ENCODE assay signal across 19 cellular contexts in genomic region chr6:11279213-11279780, GRCh38. TPM values are rescaled to one million over a fixed set of nuclear protein-coding genes. Genes with fewer than 3 reads are reported as not detected.
DNase-seq lines count a peak whose midpoint lies in the region; ATAC-seq, FAIRE-seq and TF ChIP-seq lines count a peak whose summit lies in the region.
"Had no signal": no experiment of that assay in that cellular context is flagged by ENCODE, and none has a peak within 500 bp of the region (broad histone marks: within the 10 kb centered on the region; RNA-seq: fewer than 3 reads in every experiment).

No MANE protein-coding gene starts in this region.

- no peaks in the 10 kb centered on the region for H3K79me1 ChIP-seq in neuronal stem cell (ENCODE audit: low read depth, low read length)

- H4K91ac ChIP-seq in neuronal stem cell (ENCODE audit: low read depth, low read length, poor library complexity), result no peak overlapping the region

- H3K4me3 ChIP-seq in GM12878 (no peak overlapping the region), neuronal stem cell (ENCODE audit: low read length in 2 of 2) (no peak overlapping the region), tibial nerve (peak overlapping the region in 1 of 4 donors; percentile 7)
- H3K4me3 ChIP-seq: right atrium auricular region, vagina had no signal

- peak overlapping the region; percentile 51 for H2BK12ac ChIP-seq in neuronal stem cell (ENCODE audit: low read length)

- intact Hi-C loops in GM12878 (cut with micrococcal nuclease; ENCODE audit: unreplicated experiment), result loop anchor here (5.0 kb wide), 2 partner anchors 43 to 107 kb away; no protein-coding TSS in a partner anchor

- TF ChIP-seq EP300 in GM12878 (IDR thresholded peaks at IDR 0.05; ENCODE audit: borderline replicate concordance in 1 of 2, control insufficient read depth in 1 of 2, low read depth in 2 of 2, low read length in 2 of 2) (no peak), tibial nerve (IDR thresholded peaks at IDR 0.05) (peak; percentile 52 to 86)

- SMC1A ChIA-PET in GM12878 (lab: Charles Lee; ENCODE audit: uncharacterized antibody, unreplicated experiment), result interaction anchor here (0.9 to 7.2 kb wide), 26 partner anchors 11 to 236 kb away, joined by 3 to 112 read pairs (median 9); partner anchors contain the start of gene NEDD9

- H3K4me1 ChIP-seq in GM12878 (ENCODE audit: control insufficient read depth, insufficient read depth, low read length), result peaks cover 46% of the 10 kb centered on the region
- H3K4me1 ChIP-seq in neuronal stem cell (ENCODE audit: control insufficient read depth in 2 of 2, insufficient read depth in 1 of 2, low read depth in 1 of 2, low read length in 2 of 2), result peaks cover 21 to 27% of the 10 kb centered on the region in 2 donors
- H3K4me1 ChIP-seq in tibial nerve, result peaks cover 0 to 45% (median 25%) of the 10 kb centered on the region in 4 donors
- H3K4me1 ChIP-seq: BE2C had no signal

- H3K79me2 ChIP-seq in GM12878 (ENCODE audit: control insufficient read depth, insufficient read depth, low read length), result no peaks in the 10 kb centered on the region; the same call in none of the 2 replicates

- peak; percentile 24 for DNase-seq in G401 (ENCODE audit: low spot score)
- no peak for DNase-seq in GM12878 (ENCODE audit: low read depth, low spot score)
- no peak for DNase-seq in neuronal stem cell (ENCODE audit: low spot score)
- peak; percentile 70 to 76 for DNase-seq in tibial nerve (ENCODE audit: low spot score in 2 of 2)
- DNase-seq in RKO (ENCODE audit: low spot score), result no peak
- no peak for DNase-seq in D341Med (ENCODE audit: low spot score)
- no peak for DNase-seq in HT-29 (ENCODE audit: low spot score)
- DNase-seq: activated CD4-positive, alpha-beta T cell treated with anti-CD3 and anti-CD28 coated beads, Interleukin-2, amount 10 ng/mL, durations not matched to agents 7 days and 5 days; activated naive CD4-positive, alpha-beta T cell; activated T-cell treated with anti-CD3 and anti-CD28 coated beads for 4 hours; BE2C; DMS 273 treated with DMSO at 0.1 percent for 48 hours; endodermal cell; foreskin melanocyte; NCI-H1694; nephron progenitor cell; SW 1271 had no signal

- no peak overlapping the region for H3K23ac ChIP-seq in neuronal stem cell (ENCODE audit: low read depth, low read length, poor library complexity)

- H3K4me2 ChIP-seq in GM12878 (ENCODE audit: control insufficient read depth, insufficient read depth) (no peak overlapping the region), neuronal stem cell (ENCODE audit: insufficient read depth, low read length, poor library complexity, severe bottlenecking) (no peak overlapping the region)

- no peak for FAIRE-seq in GM12878 (lab: Jason Lieb, UNC)

- CTCF ChIA-PET in GM12878 (lab: Yijun Ruan, JAX), result interaction anchor here (0.8 to 4.0 kb wide), 5 partner anchors 13 to 217 kb away, joined by 3 to 18 read pairs (median 5); no protein-coding TSS in a partner anchor

- in situ Hi-C loops in G401 (cut with HindIII; ENCODE audit: low sequenced_read_pairs), result no loop called here
- in situ Hi-C loops in GM12878 (cut with MboI), result no loop called here

- ATAC-seq in GM12878, result no peak

- RAD21 ChIA-PET in GM12878 (lab: Charles Lee; ENCODE audit: unreplicated experiment), result interaction anchor here (1.0 to 6.3 kb wide), 16 partner anchors 12 to 235 kb away, joined by 3 to 108 read pairs (median 15); partner anchors contain the start of gene NEDD9

- H3K27me3 ChIP-seq in GM12878 (replicated peaks in 1 of 2; ENCODE audit: control insufficient read depth in 2 of 2, insufficient read depth in 2 of 2, low read length in 1 of 2), result no peaks in the 10 kb centered on the region
- H3K27me3 ChIP-seq in neuronal stem cell (ENCODE audit: control insufficient read depth in 3 of 3, insufficient read depth in 3 of 3, low read depth in 1 of 3, low read length in 3 of 3), result no peaks in the 10 kb centered on the region
- H3K27me3 ChIP-seq in tibial nerve, result no peaks in the 10 kb centered on the region
- H3K27me3 ChIP-seq: BE2C, right atrium auricular region, vagina had no signal

- H3K36me3 ChIP-seq in GM12878 (ENCODE audit: control insufficient read depth in 2 of 2, insufficient read depth in 2 of 2, low read length in 1 of 2) (peaks cover 4 to 8% of the 10 kb centered on the region in 2 experiments), neuronal stem cell (replicated peaks in 1 of 2; ENCODE audit: control insufficient read depth in 2 of 2, insufficient read depth in 2 of 2, low read length in 2 of 2) (no peaks in the 10 kb centered on the region), tibial nerve (no peaks in the 10 kb centered on the region)
- H3K36me3 ChIP-seq: BE2C, right atrium auricular region, vagina had no signal

- H3K9ac ChIP-seq in GM12878 (ENCODE audit: control insufficient read depth, insufficient read depth, low read length) (0 out of 2 replicates have a peak overlapping the region, but pooled peaks have one; percentile 77), neuronal stem cell (ENCODE audit: low read depth, low read length, poor library complexity) (no peak overlapping the region)

- 96% methylated on average over 18 of the region's 18 CpGs for WGBS in GM12878 (ENCODE audit: insufficient coverage, insufficient replicate concordance, low lambda C conversion rate, missing lambda C conversion rate)
- WGBS in neuronal stem cell (ENCODE audit: extremely low coverage in 2 of 2, insufficient read length in 2 of 2, insufficient replicate concordance in 1 of 2), 2 donors, result no CpG with 5 or more reads among the region's 18 CpGs
- 67 to 70% methylated on average over 18 of the region's 18 CpGs for WGBS in tibial nerve, 2 donors

- no peak overlapping the region for H2AK5ac ChIP-seq in neuronal stem cell (ENCODE audit: low read depth, low read length)

- TF ChIP-seq RAD21 in GM12878 (IDR thresholded peaks at IDR 0.05; ENCODE audit: insufficient read depth, low read depth, low read length), result no peak

- H3K27ac ChIP-seq in GM12878 (ENCODE audit: control insufficient read depth, insufficient read depth) (peak overlapping the region; percentile 95), neuronal stem cell (replicated peaks; ENCODE audit: low read length) (no peak overlapping the region), tibial nerve (peak overlapping the region in 2 of 4 donors; percentile 74 to 79)
- H3K27ac ChIP-seq: right atrium auricular region, vagina had no signal

- H4K20me1 ChIP-seq in GM12878 (ENCODE audit: control insufficient read depth, insufficient read depth), result no peaks in the 10 kb centered on the region

- TF ChIP-seq POLR2A in GM12878 (IDR thresholded peaks at IDR 0.05; ENCODE audit: low read depth, low read length) (no peak), tibial nerve (IDR thresholded peaks at IDR 0.05) (no peak)

- H3K14ac ChIP-seq in neuronal stem cell (ENCODE audit: low read length), result no peak overlapping the region

- H4K8ac ChIP-seq in neuronal stem cell (ENCODE audit: low read depth, low read length), result no peak overlapping the region

- BruUV-seq in GM12878 (replicated peaks; lab: Mats Ljungman, UMichigan), result no TSS peak

- POLR2A ChIA-PET in GM12878 (lab: Charles Lee), result interaction anchor here (0.6 to 6.1 kb wide), 6 partner anchors 8 to 102 kb away, joined by 3 to 67 read pairs (median 3); partner anchors contain the start of gene NEDD9

- H2AFZ ChIP-seq in GM12878 (ENCODE audit: control insufficient read depth, low read depth, low read length), result no peak overlapping the region
- peak overlapping the region; percentile 4 for H2AFZ ChIP-seq in neuronal stem cell (ENCODE audit: low read length)

- TF ChIP-seq CTCF in GM12878 (IDR thresholded peaks at IDR 0.05 in 2 of 3, conservative IDR thresholded peaks at IDR 0.05 in 1 of 3; ENCODE audit: control insufficient read depth in 2 of 3, extremely low read depth in 1 of 3, insufficient read depth in 1 of 3, low read depth in 3 of 3, low read length in 3 of 3), result no peak
- TF ChIP-seq CTCF in tibial nerve (IDR thresholded peaks at IDR 0.05), result no peak

- no peaks in the 10 kb centered on the region for H3K9me3 ChIP-seq in GM12878 (replicated peaks; ENCODE audit: control insufficient read depth, insufficient read depth, low read length)
- no peaks in the 10 kb centered on the region for H3K9me3 ChIP-seq in neuronal stem cell (replicated peaks in 1 of 2; ENCODE audit: control insufficient read depth in 2 of 2, insufficient read depth in 1 of 2, low read depth in 1 of 2, low read length in 2 of 2)
- no peaks in the 10 kb centered on the region for H3K9me3 ChIP-seq in tibial nerve
- H3K9me3 ChIP-seq: BE2C, right atrium auricular region, vagina had no signal

- H2BK5ac ChIP-seq in neuronal stem cell (ENCODE audit: low read length), result no peak overlapping the region

- H2BK120ac ChIP-seq in neuronal stem cell (ENCODE audit: low read depth, low read length), result peak overlapping the region; percentile 1

- H2BK15ac ChIP-seq in neuronal stem cell (ENCODE audit: low read length), result peak overlapping the region; percentile 33

- H3K18ac ChIP-seq in neuronal stem cell (ENCODE audit: low read length), result peak overlapping the region; percentile 69

- H3K4ac ChIP-seq in neuronal stem cell (ENCODE audit: low read length), result no peak overlapping the region

RNA-seq across cellular contexts. Expression of gene NEDD9, which starts 46.8 kb away (rescaled TPM):
- total RNA-seq in G401 (2014; rRNA removed; shearing (Covaris generic)), result 83.1 and 96.4 TPM in 2 replicates
- 359 and 392 TPM in 2 replicates for total RNA-seq in GM12878 (2013; cell fraction: nucleolus; rRNA removed)
- 16.9 and 21.3 TPM in 2 replicates for total RNA-seq in GM12878 (2014; rRNA removed)
- total RNA-seq in GM12878 (2014; rRNA removed; fragmentation: Illumina TruSeq; extraction: Trizol), result 18.4 and 20.1 TPM in 2 replicates
- total RNA-seq in GM12878 (2021), result 15.2 and 17.5 TPM in 2 replicates
- polyA plus RNA-seq in GM12878 (2011; ENCODE audit: low read depth), result 21.4 TPM
- 82.7 and 92.6 TPM in 2 replicates for polyA plus RNA-seq in GM12878 (2011; rRNA removed)
- 78.6 and 84.6 TPM in 2 replicates for polyA plus RNA-seq in GM12878 (2011; cell fraction: cytosol; rRNA removed)
- polyA plus RNA-seq in GM12878 (2011; cell fraction: nucleus; rRNA removed), result 78.6 and 79.5 TPM in 2 replicates
- polyA plus RNA-seq in GM12878 (2012), result 29.0 and 31.7 TPM in 2 replicates
- polyA plus RNA-seq in GM12878 (2014; fragmentation: Illumina TruSeq; extraction: Trizol), result 14.0 and 14.2 TPM in 2 replicates
- 1 to 10 TPM; 4.9 to 6.3 TPM for polyA plus RNA-seq in GM12878 (2014; fragmentation: Nextera tagmentation; extraction: Ambion mirVana)
- 13.0 and 15.3 TPM in 2 replicates for polyA plus RNA-seq in GM12878 (2014; rRNA removed)
- polyA plus RNA-seq in GM12878 (2016; fragmentation: Nextera tagmentation; extraction: Ambion mirVana), result 10 to 100 TPM in 1 of 2 experiments, 1 to 10 TPM in 1; 9.7 to 12.1 TPM
- 260 and 266 TPM in 2 replicates for polyA minus RNA-seq in GM12878 (2011; rRNA and poly(A)+ RNA removed)
- 53.4 and 63.7 TPM in 2 replicates for polyA minus RNA-seq in GM12878 (2011; cell fraction: cytosol; rRNA and poly(A)+ RNA removed)
- polyA minus RNA-seq in GM12878 (2011; cell fraction: nucleus; rRNA and poly(A)+ RNA removed), result 204 and 326 TPM in 2 replicates
- polyA plus RNA-seq in neuronal stem cell (2013, experiment 1 of 2), result 6.2 TPM
- 6.4 TPM for polyA plus RNA-seq in neuronal stem cell (2013, experiment 2 of 2)
- total RNA-seq in tibial nerve, result 100 to 1,000 TPM; 107 to 205 (median 130) TPM
- total RNA-seq in HT-29 (2014; rRNA removed; shearing (Covaris generic)), result 35.4 and 36.4 TPM in 2 replicates

Comparison
In these comparisons a context has a peak if more than half of its experiments do, and no peak if none do; other contexts are left out.
1. DNase-seq: peak in G401 (single experiment) and tibial nerve (2 of 2); none in GM12878 (single experiment), neuronal stem cell (single experiment), RKO (single experiment), D341Med (single experiment) and HT-29 (single experiment).